ENCODE assay signal across 16 cellular contexts in genomic region chr3:57160046-57160730, GRCh38. TPM values are rescaled to one million over a fixed set of nuclear protein-coding genes. Genes with fewer than 3 reads are reported as not detected.
DNase-seq lines count a peak whose midpoint lies in the region; ATAC-seq and TF ChIP-seq lines count a peak whose summit lies in the region.
"Had no signal": no experiment of that assay in that cellular context is flagged by ENCODE, and none has a peak within 500 bp of the region (broad histone marks: within the 10 kb centered on the region; RNA-seq: fewer than 3 reads in every experiment).

No MANE protein-coding gene starts in this region.

- ATAC-seq in WTC11: peak; percentile 10
- ATAC-seq in gastroesophageal sphincter: peak; percentile 26
- ATAC-seq in GM18870 (IDR thresholded peaks at IDR 0.05; ENCODE audit: unreplicated experiment): no peak
- ATAC-seq: Panc1, psoas muscle had no signal

- H3K27me3 ChIP-seq in gastroesophageal sphincter: no peaks in the 10 kb centered on the region
- H3K27me3 ChIP-seq: tibial artery had no signal

- TF ChIP-seq POLR2A in gastroesophageal sphincter (IDR thresholded peaks at IDR 0.05): no peak

- WGBS in gastroesophageal sphincter (ENCODE audit: low coverage in 1 of 2), 2 donors: 66 to 84% methylated on average over 3 to 6 of the region's 9 CpGs

- H3K27me3 Mint-ChIP-seq in WTC11 (ENCODE audit: low read depth) (peaks cover 16% of the 10 kb centered on the region), mesothelial cell of epicardium (ENCODE audit: low read depth) (peaks cover 9% of the 10 kb centered on the region), type B pancreatic cell (peaks cover 7% of the 10 kb centered on the region)

- H3K4me1 ChIP-seq in gastroesophageal sphincter: peaks cover 0 to 75% (median 25%) of the 10 kb centered on the region in 3 donors

- no peak for TF ChIP-seq EP300 in gastroesophageal sphincter (IDR thresholded peaks at IDR 0.05)

- H3K4me1 Mint-ChIP-seq in WTC11: peaks cover 82% of the 10 kb centered on the region
- H3K4me1 Mint-ChIP-seq in mesothelial cell of epicardium: peaks cover 83% of the 10 kb centered on the region
- peaks cover 70% of the 10 kb centered on the region for H3K4me1 Mint-ChIP-seq in type B pancreatic cell (ENCODE audit: unreplicated experiment)

- H3K9me3 Mint-ChIP-seq in WTC11: no peaks in the 10 kb centered on the region
- no peaks in the 10 kb centered on the region for H3K9me3 Mint-ChIP-seq in mesothelial cell of epicardium
- no peaks in the 10 kb centered on the region for H3K9me3 Mint-ChIP-seq in type B pancreatic cell
- H3K9me3 Mint-ChIP-seq: activated naive CD8-positive, alpha-beta T cell treated with anti-CD3 and anti-CD28 coated beads, Interleukin-2, amount 10 ng/mL, durations not matched to agents 7 days and 5 days had no signal

- H3K9me3 ChIP-seq in gastroesophageal sphincter: no peaks in the 10 kb centered on the region
- H3K9me3 ChIP-seq: mucosa of descending colon, psoas muscle, tibial artery had no signal

- DNase-seq in WTC11 (ENCODE audit: low spot score): no peak
- no peak for DNase-seq in mesothelial cell of epicardium (ENCODE audit: low spot score in 2 of 2, unreplicated experiment in 2 of 2)
- DNase-seq in type B pancreatic cell (ENCODE audit: extremely low spot score, unreplicated experiment): no peak
- DNase-seq in effector CD4-positive, alpha-beta T cell: no peak
- no peak for DNase-seq in germinal center (ENCODE audit: low spot score)
- DNase-seq: activated CD8-positive, alpha-beta memory T cell treated with anti-CD3 and anti-CD28 coated beads, Interleukin-2, amount 50 U/mL, for 48 hours; activated naive CD8-positive, alpha-beta T cell treated with anti-CD3 and anti-CD28 coated beads, Interleukin-2, amount 10 ng/mL, durations not matched to agents 7 days and 5 days; mucosa of descending colon; NCI-H1930; NCI-H510A treated with DMSO at 0.1 percent for 48 hours; psoas muscle; T-helper 1 cell; tibial artery had no signal

- H3K27ac Mint-ChIP-seq in WTC11 (peak overlapping the region; percentile 96), mesothelial cell of epicardium (peak overlapping the region; percentile 78), type B pancreatic cell (peak overlapping the region; percentile 83)
- H3K27ac Mint-ChIP-seq: activated naive CD8-positive, alpha-beta T cell treated with anti-CD3 and anti-CD28 coated beads, Interleukin-2, amount 10 ng/mL, durations not matched to agents 7 days and 5 days had no signal

- POLR2A ChIA-PET in WTC11 (lab: Charles Lee): interaction anchor here (0.6 to 2.7 kb wide), 5 partner anchors 8 to 58 kb away, joined by 3 to 22 read pairs (median 3); no protein-coding TSS in a partner anchor

- CTCF ChIA-PET in WTC11 (lab: Charles Lee): interaction anchor here (0.8 to 2.3 kb wide), 14 partner anchors 8 to 60 kb away, joined by 3 to 20 read pairs (median 5); no protein-coding TSS in a partner anchor

- no peak for TF ChIP-seq CTCF in WTC11 (IDR thresholded peaks at IDR 0.05)
- no peak for TF ChIP-seq CTCF in gastroesophageal sphincter (IDR thresholded peaks at IDR 0.05)
- TF ChIP-seq CTCF in mesothelial cell of epicardium (IDR thresholded peaks at IDR 0.05; ENCODE audit: unreplicated experiment): no peak
- no peak for TF ChIP-seq CTCF in type B pancreatic cell (conservative IDR thresholded peaks at IDR 0.05)

- H3K4me3 ChIP-seq in gastroesophageal sphincter: no peak overlapping the region
- H3K4me3 ChIP-seq: mucosa of descending colon, psoas muscle, tibial artery had no signal

- no peaks in the 10 kb centered on the region for H3K36me3 Mint-ChIP-seq in WTC11
- H3K36me3 Mint-ChIP-seq in mesothelial cell of epicardium: no peaks in the 10 kb centered on the region
- no peaks in the 10 kb centered on the region for H3K36me3 Mint-ChIP-seq in type B pancreatic cell
- H3K36me3 Mint-ChIP-seq: activated naive CD8-positive, alpha-beta T cell treated with anti-CD3 and anti-CD28 coated beads, Interleukin-2, amount 10 ng/mL, durations not matched to agents 7 days and 5 days had no signal

- H3K4me3 Mint-ChIP-seq in WTC11: peak overlapping the region; percentile 57
- H3K4me3 Mint-ChIP-seq in mesothelial cell of epicardium: peak overlapping the region; percentile 33
- peak overlapping the region; percentile 78 for H3K4me3 Mint-ChIP-seq in type B pancreatic cell
- H3K4me3 Mint-ChIP-seq: activated naive CD8-positive, alpha-beta T cell treated with anti-CD3 and anti-CD28 coated beads, Interleukin-2, amount 10 ng/mL, durations not matched to agents 7 days and 5 days had no signal

- H3K36me3 ChIP-seq in gastroesophageal sphincter: no peaks in the 10 kb centered on the region
- H3K36me3 ChIP-seq: tibial artery had no signal

- H3K27ac ChIP-seq in gastroesophageal sphincter: peak overlapping the region in 3 of 4 donors; percentile 59 to 70 (median 65)
- H3K27ac ChIP-seq: psoas muscle, tibial artery had no signal

TF ChIP-seq in WTC11, 78 proteins besides CTCF, POLR2A, EP300 and RAD21:
- TF ChIP-seq MXD4 (CRISPR knock-in tag; IDR thresholded peaks at IDR 0.05; ENCODE audit: borderline replicate concordance): no peak
- TF ChIP-seq HMGA2 (CRISPR knock-in tag; IDR thresholded peaks at IDR 0.05): no peak
- TF ChIP-seq PRRX2 (CRISPR knock-in tag; IDR thresholded peaks at IDR 0.05): no peak
- TF ChIP-seq TEAD4 (CRISPR knock-in tag; IDR thresholded peaks at IDR 0.05): no peak
- no peak for TF ChIP-seq GABPB1 (CRISPR knock-in tag; IDR thresholded peaks at IDR 0.05)
- 0 out of 2 replicates have a peak, but pooled peaks have one; percentile 23 for TF ChIP-seq ZBTB21 (CRISPR knock-in tag; IDR thresholded peaks at IDR 0.05; ENCODE audit: borderline replicate concordance)
- TF ChIP-seq KAT7 (CRISPR knock-in tag; IDR thresholded peaks at IDR 0.05; ENCODE audit: borderline replicate concordance): no peak
- TF ChIP-seq ZNF423 (CRISPR knock-in tag; IDR thresholded peaks at IDR 0.05): no peak
- TF ChIP-seq ARID4B (CRISPR knock-in tag; IDR thresholded peaks at IDR 0.05; ENCODE audit: borderline replicate concordance): no peak
- TF ChIP-seq IRF1 (CRISPR knock-in tag; IDR thresholded peaks at IDR 0.05): no peak
- no peak for TF ChIP-seq NR1H2 (CRISPR knock-in tag; IDR thresholded peaks at IDR 0.05)
- TF ChIP-seq IRF2 (CRISPR knock-in tag; IDR thresholded peaks at IDR 0.05; ENCODE audit: borderline replicate concordance, low read depth): no peak
- 0 out of 2 replicates have a peak, but pooled peaks have one; percentile 0 for TF ChIP-seq GTF2I (CRISPR knock-in tag; conservative IDR thresholded peaks at IDR 0.05)
- no peak for TF ChIP-seq MAX (CRISPR knock-in tag; IDR thresholded peaks at IDR 0.05)

RNA-seq across cellular contexts. Expression of gene IL17RD, which starts 5.0 kb away (rescaled TPM):
- total RNA-seq in WTC11 (2021) (59.1 to 72.9 TPM (median 66.0 TPM) in 3 replicates), gastroesophageal sphincter (10 to 100 TPM in 2 of 4 donors, 1 to 10 TPM in 2; 4.5 to 15.9 (median 8.7) TPM), mesothelial cell of epicardium (27.5 to 30.3 TPM (median 27.9 TPM) in 3 replicates), type B pancreatic cell (ENCODE audit: low replicate concordance) (14.8 and 47.4 TPM in 2 replicates)
- total RNA-seq: activated naive CD8-positive, alpha-beta T cell treated with anti-CD3 and anti-CD28 coated beads, Interleukin-2, amount 10 ng/mL, durations not matched to agents 7 days and 5 days had no signal

RNA-seq across cellular contexts. Expression of gene HESX1, which starts 39.6 kb away (rescaled TPM):
- total RNA-seq in WTC11 (2021): 4.5 to 5.6 TPM (median 4.8 TPM) in 3 replicates
- total RNA-seq in gastroesophageal sphincter: not detected
- total RNA-seq in mesothelial cell of epicardium: 1.5 to 2.4 TPM (median 1.7 TPM) in 3 replicates
- 0.40 and 1.7 TPM in 2 replicates for total RNA-seq in type B pancreatic cell (ENCODE audit: low replicate concordance)
